ENCODE assay signal across 15 cellular contexts in genomic region chr18:2687390-2688001, GRCh38. TPM values are rescaled to one million over a fixed set of nuclear protein-coding genes. Genes with fewer than 3 reads are reported as not detected.
A peak's percentile ranks its signal among the peaks of the same experiment; 100 is the strongest.
DNase-seq lines count a peak whose midpoint lies in the region; ATAC-seq and TF ChIP-seq lines count a peak whose summit lies in the region.
"Had no signal": no experiment of that assay in that cellular context is flagged by ENCODE, and none has a peak within 500 bp of the region (broad histone marks: within the 10 kb centered on the region; RNA-seq: fewer than 3 reads in every experiment).

No MANE protein-coding gene starts in this region.

- H3K36me3 Mint-ChIP-seq in activated naive CD8-positive, alpha-beta T cell treated with anti-CD3 and anti-CD28 coated beads, Interleukin-2, amount 50 U/mL, for 24 hours (ENCODE audit: low read depth) = peaks cover 76% of the 10 kb centered on the region

- intact Hi-C loops in esophagus muscularis mucosa (cut with DNase I) = no loop called here

- H3K4me3 Mint-ChIP-seq in activated naive CD8-positive, alpha-beta T cell treated with anti-CD3 and anti-CD28 coated beads, Interleukin-2, amount 50 U/mL, for 24 hours = peak overlapping the region; percentile 52

- no peaks in the 10 kb centered on the region for H3K9me3 ChIP-seq in esophagus muscularis mucosa
- H3K9me3 ChIP-seq: thoracic aorta had no signal

- 93% methylated on average over 3 of the region's 3 CpGs for WGBS in esophagus muscularis mucosa

- H3K27ac ChIP-seq in esophagus muscularis mucosa (replicated peaks in 1 of 4) = no peak overlapping the region
- H3K27ac ChIP-seq: left ventricle myocardium inferior, parathyroid adenoma, thoracic aorta had no signal

- TF ChIP-seq CTCF in GM10266 (IDR thresholded peaks at IDR 0.05; ENCODE audit: control insufficient read depth, insufficient read depth, low read depth, missing control alignments) = no peak
- TF ChIP-seq CTCF in esophagus muscularis mucosa (IDR thresholded peaks at IDR 0.05) = no peak

- H3K36me3 ChIP-seq in esophagus muscularis mucosa = peaks cover 14 to 55% (median 35%) of the 10 kb centered on the region in 4 donors

- H3K27me3 Mint-ChIP-seq in activated naive CD8-positive, alpha-beta T cell treated with anti-CD3 and anti-CD28 coated beads, Interleukin-2, amount 50 U/mL, for 24 hours = no peaks in the 10 kb centered on the region

- H3K27me3 ChIP-seq in esophagus muscularis mucosa = no peaks in the 10 kb centered on the region

- ATAC-seq in GM19328 (IDR thresholded peaks at IDR 0.05; ENCODE audit: unreplicated experiment) (peak; percentile 61), HG03175 (IDR thresholded peaks at IDR 0.05; ENCODE audit: unreplicated experiment) (peak; percentile 64)
- no peak for ATAC-seq in activated naive CD8-positive, alpha-beta T cell treated with anti-CD3 and anti-CD28 coated beads, Interleukin-2, amount 50 U/mL, for 24 hours

- peak overlapping the region; percentile 92 for H3K27ac Mint-ChIP-seq in activated naive CD8-positive, alpha-beta T cell treated with anti-CD3 and anti-CD28 coated beads, Interleukin-2, amount 50 U/mL, for 24 hours

- DNase-seq in GM10266 (ENCODE audit: extremely low spot score) = peak; percentile 12
- DNase-seq in activated naive CD8-positive, alpha-beta T cell treated with anti-CD3 and anti-CD28 coated beads, Interleukin-2, amount 50 U/mL, for 24 hours = no peak
- DNase-seq in esophagus muscularis mucosa (ENCODE audit: extremely low spot score) = no peak
- no peak for DNase-seq in NCI-H2227 treated with DMSO at 0.1 percent for 48 hours (lab: John Stamatoyannopoulos, UW)
- DNase-seq in NK-92 (lab: John Stamatoyannopoulos, UW; ENCODE audit: unreplicated experiment) = no peak
- DNase-seq in effector CD8-positive, alpha-beta T cell (lab: John Stamatoyannopoulos, UW) = no peak
- DNase-seq: central memory CD4-positive, alpha-beta T cell; Karpas-422; left ventricle myocardium inferior; NCI-H524; stimulated activated CD4-positive, alpha-beta T cell treated with anti-CD3 and anti-CD28 coated beads, Interleukin-4, amount 100 ng/mL, for 4 hours had no signal

- TF ChIP-seq EP300 in esophagus muscularis mucosa (IDR thresholded peaks at IDR 0.05) = no peak

- no peak for TF ChIP-seq POLR2A in esophagus muscularis mucosa (IDR thresholded peaks at IDR 0.05; ENCODE audit: low read depth)

- H3K4me3 ChIP-seq in esophagus muscularis mucosa = no peak overlapping the region
- H3K4me3 ChIP-seq: left ventricle myocardium inferior, thoracic aorta had no signal

- H3K4me1 ChIP-seq in esophagus muscularis mucosa = peaks cover 0 to 10% (median 7%) of the 10 kb centered on the region in 4 donors
- H3K4me1 ChIP-seq: parathyroid adenoma had no signal

- H3K9me3 Mint-ChIP-seq in activated naive CD8-positive, alpha-beta T cell treated with anti-CD3 and anti-CD28 coated beads, Interleukin-2, amount 50 U/mL, for 24 hours = peaks cover 19% of the 10 kb centered on the region

- peaks cover 59% of the 10 kb centered on the region for H3K4me1 Mint-ChIP-seq in activated naive CD8-positive, alpha-beta T cell treated with anti-CD3 and anti-CD28 coated beads, Interleukin-2, amount 50 U/mL, for 24 hours

RNA-seq across cellular contexts. Expression of gene SMCHD1, which starts 32.0 kb away (rescaled TPM):
- total RNA-seq in esophagus muscularis mucosa = 10 to 100 TPM; 47.9 to 62.3 (median 58.2) TPM
